In the genomic region with DNA sequence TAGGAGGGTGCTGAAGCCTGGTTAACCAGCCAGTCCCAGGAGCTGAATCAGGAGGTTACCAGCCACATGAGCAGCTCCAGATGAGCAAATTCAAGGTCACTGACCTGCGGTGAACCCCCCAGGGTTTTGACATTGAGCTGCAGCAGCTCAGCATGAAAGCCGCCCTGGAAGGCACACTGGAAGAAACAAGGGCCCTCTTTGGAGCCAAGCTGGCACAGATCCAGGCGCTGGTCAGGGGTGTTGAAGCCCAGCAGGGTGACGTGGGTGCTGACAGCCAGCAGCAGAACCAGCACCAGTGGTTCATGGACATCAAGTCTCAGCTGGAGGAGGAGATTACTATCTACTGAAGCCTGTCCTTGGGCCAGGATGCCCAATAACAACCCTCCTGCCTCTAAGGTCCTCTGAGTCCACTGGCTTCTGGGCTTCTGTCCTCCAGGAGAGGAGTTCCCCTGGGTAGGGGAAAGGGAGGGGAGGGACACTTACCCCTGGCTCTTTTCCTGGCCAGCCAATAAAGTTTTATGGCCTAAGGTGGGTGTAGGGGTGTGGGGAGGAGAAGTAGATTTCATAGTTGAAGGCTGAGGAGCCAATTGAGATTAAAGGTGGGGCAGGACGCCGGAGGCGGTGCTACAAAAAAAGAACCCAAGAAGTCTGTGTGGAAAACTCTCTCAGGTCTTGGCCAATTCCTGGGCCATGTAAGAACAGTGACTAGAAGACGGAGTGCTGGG, we compare ENCODE assay signal across 1 cellular context.
TF ChIP-seq lines count a peak whose summit lies in the region.

No MANE protein-coding gene starts in this region.

TF ChIP-seq in HepG2, 621 proteins besides CTCF, POLR2A, EP300 and RAD21 (continued from another document):
- TF ChIP-seq, protein P1, sequence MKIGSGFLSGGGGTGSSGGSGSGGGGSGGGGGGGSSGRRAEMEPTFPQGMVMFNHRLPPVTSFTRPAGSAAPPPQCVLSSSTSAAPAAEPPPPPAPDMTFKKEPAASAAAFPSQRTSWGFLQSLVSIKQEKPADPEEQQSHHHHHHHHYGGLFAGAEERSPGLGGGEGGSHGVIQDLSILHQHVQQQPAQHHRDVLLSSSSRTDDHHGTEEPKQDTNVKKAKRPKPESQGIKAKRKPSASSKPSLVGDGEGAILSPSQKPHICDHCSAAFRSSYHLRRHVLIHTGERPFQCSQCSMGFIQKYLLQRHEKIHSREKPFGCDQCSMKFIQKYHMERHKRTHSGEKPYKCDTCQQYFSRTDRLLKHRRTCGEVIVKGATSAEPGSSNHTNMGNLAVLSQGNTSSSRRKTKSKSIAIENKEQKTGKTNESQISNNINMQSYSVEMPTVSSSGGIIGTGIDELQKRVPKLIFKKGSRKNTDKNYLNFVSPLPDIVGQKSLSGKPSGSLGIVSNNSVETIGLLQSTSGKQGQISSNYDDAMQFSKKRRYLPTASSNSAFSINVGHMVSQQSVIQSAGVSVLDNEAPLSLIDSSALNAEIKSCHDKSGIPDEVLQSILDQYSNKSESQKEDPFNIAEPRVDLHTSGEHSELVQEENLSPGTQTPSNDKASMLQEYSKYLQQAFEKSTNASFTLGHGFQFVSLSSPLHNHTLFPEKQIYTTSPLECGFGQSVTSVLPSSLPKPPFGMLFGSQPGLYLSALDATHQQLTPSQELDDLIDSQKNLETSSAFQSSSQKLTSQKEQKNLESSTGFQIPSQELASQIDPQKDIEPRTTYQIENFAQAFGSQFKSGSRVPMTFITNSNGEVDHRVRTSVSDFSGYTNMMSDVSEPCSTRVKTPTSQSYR (CRISPR knock-in tag; IDR thresholded peaks at IDR 0.05; ENCODE audit: borderline replicate concordance) = no peak
